23 cellular contexts compared by ENCODE assay signal in the genomic region with DNA sequence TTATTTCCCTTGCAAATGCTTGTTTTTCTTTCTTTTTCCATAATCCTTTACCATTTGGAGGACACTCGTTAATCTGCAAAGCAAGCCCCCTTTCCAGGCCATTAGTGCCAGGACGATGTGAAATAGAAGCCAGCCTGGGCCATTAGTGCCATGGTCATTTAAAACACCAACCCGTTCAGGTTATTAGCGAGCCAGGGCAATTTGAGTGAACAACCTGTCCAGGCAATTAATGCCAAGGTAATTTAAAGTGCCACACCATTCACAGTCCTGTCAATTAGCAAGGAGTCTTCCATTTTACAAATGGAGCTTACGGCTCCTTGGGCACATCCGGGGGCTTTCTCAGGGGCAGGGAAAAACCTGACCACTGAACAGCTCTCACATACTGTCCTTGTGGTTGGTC.
"Had no signal": no experiment of that assay in that cellular context is flagged by ENCODE, and none has a peak within 500 bp of the region (broad histone marks: within the 10 kb centered on the region; RNA-seq: fewer than 3 reads in every experiment).

No MANE protein-coding gene starts in this region.

- H3K4me1 Mint-ChIP-seq: naive thymus-derived CD4-positive, alpha-beta T cell; stimulated activated naive CD8-positive, alpha-beta T cell treated with anti-CD3 and anti-CD28 coated beads, Interleukin-15, amount 100 ng/mL, for 72 hours had no signal

- H3K27ac ChIP-seq: epithelial cell of prostate, gastrocnemius medialis, left lung, neutrophil, pancreas, right lobe of liver, suprapubic skin, transverse colon, upper lobe of right lung, uterus had no signal

- H3K4me3 ChIP-seq: dorsolateral prefrontal cortex, gastrocnemius medialis, left lung, pancreas, right lobe of liver, suprapubic skin, transverse colon, upper lobe of right lung, uterus had no signal

- H3K9me3 ChIP-seq: gastrocnemius medialis, left lung, neutrophil, pancreas, right lobe of liver, suprapubic skin, transverse colon, upper lobe of right lung, uterus had no signal

- H3K4me1 ChIP-seq: gastrocnemius medialis, left lung, pancreas, right lobe of liver, suprapubic skin, transverse colon, uterus had no signal

- H3K36me3 ChIP-seq: gastrocnemius medialis, left lung, neutrophil, pancreas, right lobe of liver, suprapubic skin, transverse colon, upper lobe of right lung, uterus had no signal

- H3K4me3 Mint-ChIP-seq: mesothelial cell of epicardium; naive thymus-derived CD4-positive, alpha-beta T cell; stimulated activated naive CD8-positive, alpha-beta T cell treated with anti-CD3 and anti-CD28 coated beads, Interleukin-15, amount 100 ng/mL, for 72 hours had no signal

- DNase-seq: effector CD4-positive, alpha-beta T cell; foreskin fibroblast; gastrocnemius medialis; head of caudate nucleus; kidney; left lung; mesenchymal stem cell; naive thymus-derived CD4-positive, alpha-beta T cell; right lobe of liver; small intestine; stimulated activated CD4-positive, alpha-beta T cell treated with anti-CD3 and anti-CD28 coated beads, Interleukin-15, amount 100 ng/mL, for 24 hours; stimulated activated CD4-positive, alpha-beta T cell treated with anti-CD3 and anti-CD28 coated beads, Interleukin-2, amount 100 ng/mL, for 48 hours; stimulated activated naive CD4-positive, alpha-beta T cell; stimulated activated naive CD8-positive, alpha-beta T cell treated with anti-CD3 and anti-CD28 coated beads, Interleukin-15, amount 100 ng/mL, for 72 hours; transverse colon; upper lobe of right lung; uterus had no signal

- H3K27me3 ChIP-seq: pancreas, right lobe of liver, suprapubic skin, transverse colon, upper lobe of right lung, uterus had no signal

- H3K9me3 Mint-ChIP-seq: mesothelial cell of epicardium; stimulated activated naive CD8-positive, alpha-beta T cell treated with anti-CD3 and anti-CD28 coated beads, Interleukin-15, amount 100 ng/mL, for 72 hours had no signal

- H3K27ac Mint-ChIP-seq: mesothelial cell of epicardium; naive thymus-derived CD4-positive, alpha-beta T cell; stimulated activated naive CD8-positive, alpha-beta T cell treated with anti-CD3 and anti-CD28 coated beads, Interleukin-15, amount 100 ng/mL, for 72 hours had no signal

- H3K36me3 Mint-ChIP-seq: mesothelial cell of epicardium; naive thymus-derived CD4-positive, alpha-beta T cell had no signal
